9 cellular contexts compared by ENCODE assay signal in genomic region chr17:48596000-48596734, GRCh38. TPM values are rescaled to one million over a fixed set of nuclear protein-coding genes. Genes with fewer than 3 reads are reported as not detected.
A peak's percentile ranks its signal among the peaks of the same experiment; 100 is the strongest.
DNase-seq lines count a peak whose midpoint lies in the region; ATAC-seq and TF ChIP-seq lines count a peak whose summit lies in the region.
"Had no signal": no experiment of that assay in that cellular context is flagged by ENCODE, and none has a peak within 500 bp of the region (broad histone marks: within the 10 kb centered on the region; RNA-seq: fewer than 3 reads in every experiment).

No MANE protein-coding gene starts in this region.

- peaks cover 87% of the 10 kb centered on the region for H3K27me3 Mint-ChIP-seq in activated CD8-positive, alpha-beta memory T cell treated with anti-CD3 and anti-CD28 coated beads, Interleukin-2, amount 10 ng/mL, durations not matched to agents 7 days and 5 days

- no peaks in the 10 kb centered on the region for H3K9me3 ChIP-seq in left lung
- H3K9me3 ChIP-seq in subcutaneous abdominal adipose tissue (ENCODE audit: control insufficient read depth in 5 of 5, low read length in 5 of 5): no peaks in the 10 kb centered on the region

- H3K27ac Mint-ChIP-seq in activated CD8-positive, alpha-beta memory T cell treated with anti-CD3 and anti-CD28 coated beads, Interleukin-2, amount 10 ng/mL, durations not matched to agents 7 days and 5 days: no peak overlapping the region

- peak overlapping the region in 3 of 5 donors; percentile 65 to 83 (median 81) for H3K9ac ChIP-seq in subcutaneous abdominal adipose tissue (ENCODE audit: low read length in 5 of 5)
- H3K9ac ChIP-seq: BLaER1 had no signal

- no peaks in the 10 kb centered on the region for H3K36me3 ChIP-seq in left lung
- peaks cover 0 to 19% (median 10%) of the 10 kb centered on the region in 5 donors for H3K36me3 ChIP-seq in subcutaneous abdominal adipose tissue (ENCODE audit: control insufficient read depth in 5 of 5, insufficient read depth in 5 of 5, low read length in 5 of 5)
- H3K36me3 ChIP-seq: BLaER1 had no signal

- H3K36me3 Mint-ChIP-seq in activated CD8-positive, alpha-beta memory T cell treated with anti-CD3 and anti-CD28 coated beads, Interleukin-2, amount 10 ng/mL, durations not matched to agents 7 days and 5 days: no peaks in the 10 kb centered on the region

- H3K27me3 ChIP-seq in left lung (peaks cover 68 to 99% of the 10 kb centered on the region in 2 donors), subcutaneous abdominal adipose tissue (ENCODE audit: control insufficient read depth in 5 of 5, insufficient read depth in 4 of 5, low read length in 5 of 5) (no peaks in the 10 kb centered on the region)

- TF ChIP-seq CTCF in left lung (IDR thresholded peaks at IDR 0.05): no peak

- peaks cover 12 to 36% of the 10 kb centered on the region in 2 donors for H3K4me1 ChIP-seq in left lung
- H3K4me1 ChIP-seq in subcutaneous abdominal adipose tissue (ENCODE audit: control insufficient read depth in 5 of 5, insufficient read depth in 5 of 5, low read length in 5 of 5): peaks cover 6 to 58% (median 56%) of the 10 kb centered on the region in 5 donors
- H3K4me1 ChIP-seq: BLaER1 had no signal

- intact Hi-C loops in left lung (cut with DNase I): loop anchor here in 1 of 2 donors (10.0 kb wide), 1 partner anchor 251 kb away; no protein-coding TSS in a partner anchor

- peak; percentile 24 for ATAC-seq in activated CD8-positive, alpha-beta memory T cell treated with anti-CD3 and anti-CD28 coated beads, Interleukin-2, amount 10 ng/mL, durations not matched to agents 7 days and 5 days
- no peak for ATAC-seq in left lung
- no peak for ATAC-seq in GM18502 (IDR thresholded peaks at IDR 0.05; ENCODE audit: poor library complexity, unreplicated experiment)

- CTCF ChIA-PET in activated CD8-positive, alpha-beta memory T cell treated with anti-CD3 and anti-CD28 coated beads, Interleukin-2, amount 10 ng/mL, durations not matched to agents 7 days and 5 days (lab: Charles Lee): interaction anchor here (0.7 to 5.9 kb wide), 10 partner anchors 8 to 521 kb away, joined by 3 to 40 read pairs (median 4); partner anchors contain the start of gene HOXB7

- DNase-seq in activated CD8-positive, alpha-beta memory T cell treated with anti-CD3 and anti-CD28 coated beads, Interleukin-2, amount 10 ng/mL, durations not matched to agents 7 days and 5 days: peak; percentile 59
- DNase-seq in activated CD8-positive, alpha-beta memory T cell treated with anti-CD3 and anti-CD28 coated beads, Interleukin-2, amount 50 U/mL, for 4 hours: no peak
- DNase-seq in activated naive CD4-positive, alpha-beta T cell treated with Interleukin-2 at 50 U/mL for 16 hours: peak; percentile 49
- DNase-seq in left lung: no peak
- no peak for DNase-seq in NCI-H774 (lab: John Stamatoyannopoulos, UW)
- DNase-seq in C1 segment of cervical spinal cord (lab: John Stamatoyannopoulos, UW): no peak

- peaks cover 35% of the 10 kb centered on the region for H3K4me1 Mint-ChIP-seq in activated CD8-positive, alpha-beta memory T cell treated with anti-CD3 and anti-CD28 coated beads, Interleukin-2, amount 10 ng/mL, durations not matched to agents 7 days and 5 days

- H3K27ac ChIP-seq in left lung (peak overlapping the region in 1 of 2 donors; percentile 33), subcutaneous abdominal adipose tissue (ENCODE audit: low read depth, low read length) (peak overlapping the region; percentile 79)
- H3K27ac ChIP-seq: BLaER1 had no signal

- peak overlapping the region; percentile 63 for H3K4me3 Mint-ChIP-seq in activated CD8-positive, alpha-beta memory T cell treated with anti-CD3 and anti-CD28 coated beads, Interleukin-2, amount 10 ng/mL, durations not matched to agents 7 days and 5 days

- H3K9me3 Mint-ChIP-seq in activated CD8-positive, alpha-beta memory T cell treated with anti-CD3 and anti-CD28 coated beads, Interleukin-2, amount 10 ng/mL, durations not matched to agents 7 days and 5 days (ENCODE audit: low read depth): no peaks in the 10 kb centered on the region

- H3K4me3 ChIP-seq in left lung (peak overlapping the region; percentile 9 to 44), subcutaneous abdominal adipose tissue (ENCODE audit: low read depth in 1 of 5, low read length in 5 of 5) (peak overlapping the region in 4 of 5 donors; percentile 73 to 82 (median 77))
- H3K4me3 ChIP-seq: BLaER1 had no signal

RNA-seq across cellular contexts. Expression of gene HOXB5, which starts 2.6 kb away (rescaled TPM):
- total RNA-seq in activated CD8-positive, alpha-beta memory T cell treated with anti-CD3 and anti-CD28 coated beads, Interleukin-2, amount 10 ng/mL, durations not matched to agents 7 days and 5 days: under 1 TPM in 1 of 2 experiments, not detected in 1; 0.16 TPM
- 1 to 10 TPM; 3.3 to 4.2 TPM for total RNA-seq in left lung

RNA-seq across cellular contexts. Expression of gene HOXB3, which starts 6.1 kb away (rescaled TPM):
- 10 to 100 TPM; 11.9 to 12.9 TPM for total RNA-seq in activated CD8-positive, alpha-beta memory T cell treated with anti-CD3 and anti-CD28 coated beads, Interleukin-2, amount 10 ng/mL, durations not matched to agents 7 days and 5 days
- total RNA-seq in left lung: 10 to 100 TPM; 10.4 to 15.0 TPM

RNA-seq across cellular contexts. Expression of gene HOXB6, which starts 8.6 kb away (rescaled TPM):
- 1 to 10 TPM in 1 of 2 experiments, under 1 TPM in 1; 0.58 to 1.1 TPM for total RNA-seq in activated CD8-positive, alpha-beta memory T cell treated with anti-CD3 and anti-CD28 coated beads, Interleukin-2, amount 10 ng/mL, durations not matched to agents 7 days and 5 days
- total RNA-seq in left lung: 1 to 10 TPM; 5.1 to 6.7 TPM

RNA-seq across cellular contexts. Expression of gene HOXB7, which starts 14.7 kb away (rescaled TPM):
- 1 to 10 TPM; 1.7 TPM for total RNA-seq in activated CD8-positive, alpha-beta memory T cell treated with anti-CD3 and anti-CD28 coated beads, Interleukin-2, amount 10 ng/mL, durations not matched to agents 7 days and 5 days
- total RNA-seq in left lung: 1 to 10 TPM; 2.4 to 3.0 TPM

RNA-seq across cellular contexts. Expression of gene HOXB4, which starts 18.0 kb away (rescaled TPM):
- total RNA-seq in activated CD8-positive, alpha-beta memory T cell treated with anti-CD3 and anti-CD28 coated beads, Interleukin-2, amount 10 ng/mL, durations not matched to agents 7 days and 5 days: 1 to 10 TPM; 7.8 TPM
- 1 to 10 TPM; 4.5 to 4.8 TPM for total RNA-seq in left lung

Comparison
In these comparisons a context has a peak if more than half of its experiments do, and no peak if none do; other contexts are left out.
1. DNase-seq: peak in activated CD8-positive, alpha-beta memory T cell treated with anti-CD3 and anti-CD28 coated beads, Interleukin-2, amount 10 ng/mL, durations not matched to agents 7 days and 5 days (single experiment) and activated naive CD4-positive, alpha-beta T cell treated with Interleukin-2 at 50 U/mL for 16 hours (single experiment); none in activated CD8-positive, alpha-beta memory T cell treated with anti-CD3 and anti-CD28 coated beads, Interleukin-2, amount 50 U/mL, for 4 hours (single experiment), left lung (0 of 2), NCI-H774 (single experiment) and C1 segment of cervical spinal cord (0 of 14).